22 cellular contexts compared by ENCODE assay signal in the genomic region with DNA sequence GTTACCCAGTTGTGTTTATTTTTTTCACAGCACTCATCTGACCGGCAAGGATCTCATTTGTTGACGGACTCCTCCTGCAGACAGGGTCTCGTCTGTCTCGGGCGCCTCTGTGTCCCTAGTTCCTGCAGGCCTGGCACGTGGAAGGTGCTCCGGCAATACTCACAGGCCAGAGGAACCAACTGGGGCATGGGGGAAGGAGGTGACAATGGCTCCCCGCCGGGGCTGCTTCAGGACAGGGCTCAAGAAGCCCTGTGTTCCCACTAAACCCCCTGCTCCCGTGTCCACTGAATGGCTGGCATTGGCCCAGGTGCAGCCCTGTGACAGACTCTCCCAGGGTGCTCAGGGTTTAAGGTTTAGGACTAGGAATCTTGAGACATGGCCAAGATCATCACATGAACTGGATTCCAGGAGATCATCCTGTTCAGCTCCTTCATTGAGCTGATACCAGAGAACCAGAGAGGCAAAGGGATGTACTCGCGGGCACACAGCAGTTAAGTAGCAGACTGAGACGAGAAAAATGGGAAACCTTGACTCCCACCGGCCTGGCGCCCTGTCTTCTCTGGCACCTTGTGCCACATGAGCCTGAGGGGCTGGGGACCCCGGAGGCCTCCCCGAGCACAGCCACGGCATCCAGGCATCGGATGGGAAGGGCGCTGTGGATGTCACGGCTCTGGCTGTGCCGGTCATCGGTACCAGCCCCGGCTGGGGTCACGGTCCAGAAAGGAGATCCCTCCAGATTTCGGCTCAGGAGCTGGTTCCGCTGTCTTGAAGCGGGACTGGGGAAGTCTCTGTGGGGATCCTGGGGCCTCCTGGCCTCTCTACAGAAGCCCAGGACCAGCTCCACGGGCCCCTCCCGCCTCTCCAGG. TPM values are rescaled to one million over a fixed set of nuclear protein-coding genes. Genes with fewer than 3 reads are reported as not detected.
DNase-seq lines count a peak whose midpoint lies in the region; ATAC-seq and TF ChIP-seq lines count a peak whose summit lies in the region.
"Had no signal": no experiment of that assay in that cellular context is flagged by ENCODE, and none has a peak within 500 bp of the region (broad histone marks: within the 10 kb centered on the region; RNA-seq: fewer than 3 reads in every experiment).

No MANE protein-coding gene starts in this region.

- H3K36me3 Mint-ChIP-seq in nephron (ENCODE audit: low read depth) (peaks cover 8% of the 10 kb centered on the region), type B pancreatic cell (peaks cover 5% of the 10 kb centered on the region)
- peaks cover 2% of the 10 kb centered on the region for H3K36me3 Mint-ChIP-seq in activated CD4-positive, alpha-beta T cell treated with anti-CD3 and anti-CD28 coated beads for 36 hours (ENCODE audit: low read depth)

- POLR2A ChIA-PET in activated CD4-positive, alpha-beta T cell treated with anti-CD3 and anti-CD28 coated beads for 36 hours (lab: Charles Lee), result no interaction called here

- CTCF ChIA-PET in activated CD4-positive, alpha-beta T cell treated with anti-CD3 and anti-CD28 coated beads for 36 hours (lab: Charles Lee), result no interaction called here

- ATAC-seq in left ventricle myocardium superior, result no peak
- ATAC-seq in activated CD4-positive, alpha-beta T cell treated with anti-CD3 and anti-CD28 coated beads for 36 hours, result no peak
- ATAC-seq: GM12878, HCT116, PC-3 had no signal

- no peak overlapping the region for H3K4me3 Mint-ChIP-seq in nephron
- H3K4me3 Mint-ChIP-seq in type B pancreatic cell, result peak overlapping the region; percentile 39
- no peak overlapping the region for H3K4me3 Mint-ChIP-seq in activated CD4-positive, alpha-beta T cell treated with anti-CD3 and anti-CD28 coated beads for 36 hours
- H3K4me3 Mint-ChIP-seq: CD14-positive monocyte had no signal

- TF ChIP-seq CTCF in nephron (IDR thresholded peaks at IDR 0.05; ENCODE audit: unreplicated experiment in 3 of 3), result no peak
- no peak for TF ChIP-seq CTCF in type B pancreatic cell (conservative IDR thresholded peaks at IDR 0.05)

- H3K27ac Mint-ChIP-seq in nephron (peak overlapping the region in 2 of 3 experiments; percentile 8 to 65), type B pancreatic cell (peak overlapping the region; percentile 66)
- no peak overlapping the region for H3K27ac Mint-ChIP-seq in activated CD4-positive, alpha-beta T cell treated with anti-CD3 and anti-CD28 coated beads for 36 hours

- peak; percentile 21 for DNase-seq in left ventricle myocardium superior
- DNase-seq in cardiac septum (ENCODE audit: low spot score), result no peak
- DNase-seq in type B pancreatic cell (ENCODE audit: extremely low spot score, unreplicated experiment), result no peak
- DNase-seq in activated CD4-positive, alpha-beta T cell treated with anti-CD3 and anti-CD28 coated beads for 36 hours, result no peak
- DNase-seq in NCI-H69 (lab: John Stamatoyannopoulos, UW), result no peak
- no peak for DNase-seq in DMS79 (lab: John Stamatoyannopoulos, UW)
- DNase-seq: 8988T, COR-L47, DMS 273 treated with DMSO at 0.1 percent for 48 hours, GM23248, NCI-H1417, NCI-H187, NCI-H226, NCI-H524 treated with DMSO at 0.1 percent for 48 hours, PC-3, SJCRH30 had no signal

- H3K4me1 Mint-ChIP-seq in nephron (peaks cover 23% of the 10 kb centered on the region), type B pancreatic cell (ENCODE audit: unreplicated experiment) (peaks cover 12% of the 10 kb centered on the region)
- H3K4me1 Mint-ChIP-seq in activated CD4-positive, alpha-beta T cell treated with anti-CD3 and anti-CD28 coated beads for 36 hours, result no peaks in the 10 kb centered on the region
- H3K4me1 Mint-ChIP-seq: CD14-positive monocyte had no signal

- intact Hi-C loops in left ventricle myocardium superior (cut with micrococcal nuclease), result no loop called here
- intact Hi-C loops in cardiac septum (cut with DNase I), result no loop called here
- intact Hi-C loops in activated CD4-positive, alpha-beta T cell treated with anti-CD3 and anti-CD28 coated beads for 36 hours (cut with DNase I, micrococcal nuclease), result no loop called here

- H3K27me3 Mint-ChIP-seq in nephron (ENCODE audit: low read depth) (no peaks in the 10 kb centered on the region), type B pancreatic cell (no peaks in the 10 kb centered on the region)
- no peaks in the 10 kb centered on the region for H3K27me3 Mint-ChIP-seq in activated CD4-positive, alpha-beta T cell treated with anti-CD3 and anti-CD28 coated beads for 36 hours

- H3K27ac ChIP-seq in cingulate gyrus (ENCODE audit: low read depth, low read length), result peak overlapping the region; percentile 10
- H3K27ac ChIP-seq: GM23248, KMS-11, SJCRH30 had no signal

- H3K9me3 Mint-ChIP-seq in nephron (no peaks in the 10 kb centered on the region), type B pancreatic cell (no peaks in the 10 kb centered on the region)
- H3K9me3 Mint-ChIP-seq in activated CD4-positive, alpha-beta T cell treated with anti-CD3 and anti-CD28 coated beads for 36 hours (ENCODE audit: low read depth), result no peaks in the 10 kb centered on the region
- H3K9me3 Mint-ChIP-seq: CD14-positive monocyte had no signal

RNA-seq across cellular contexts. Expression of a gene that starts 29.0 kb away (rescaled TPM):
- total RNA-seq in left ventricle myocardium superior (15.8 TPM), cardiac septum (17.8 TPM), type B pancreatic cell (ENCODE audit: low replicate concordance) (16.2 and 20.1 TPM in 2 replicates)
- 1 to 10 TPM; 9.4 to 9.8 TPM for total RNA-seq in activated CD4-positive, alpha-beta T cell treated with anti-CD3 and anti-CD28 coated beads for 36 hours

RNA-seq across cellular contexts. Expression of a gene that starts 46.4 kb away (rescaled TPM):
- 18.9 TPM for total RNA-seq in left ventricle myocardium superior
- total RNA-seq in cardiac septum, result 14.3 TPM
- total RNA-seq in type B pancreatic cell (ENCODE audit: low replicate concordance), result 65.1 and 68.0 TPM in 2 replicates
- 1 to 10 TPM in 1 of 2 experiments, under 1 TPM in 1; 0.93 to 1.4 TPM for total RNA-seq in activated CD4-positive, alpha-beta T cell treated with anti-CD3 and anti-CD28 coated beads for 36 hours
